Comparison of ENCODE assay signal across 10 cellular contexts in genomic region chr17:8954339-8954738, GRCh38. TPM values are rescaled to one million over a fixed set of nuclear protein-coding genes. Genes with fewer than 3 reads are reported as not detected.
A peak's percentile ranks its signal among the peaks of the same experiment; 100 is the strongest.
DNase-seq lines count a peak whose midpoint lies in the region; ATAC-seq, FAIRE-seq and TF ChIP-seq lines count a peak whose summit lies in the region.
"Had no signal": no experiment of that assay in that cellular context is flagged by ENCODE, and none has a peak within 500 bp of the region (broad histone marks: within the 10 kb centered on the region; RNA-seq: fewer than 3 reads in every experiment).

No MANE protein-coding gene starts in this region.

- no peak overlapping the region for H3K4me3 ChIP-seq in WERI-Rb-1 (ENCODE audit: low read depth, low read length)
- no peak overlapping the region for H3K4me3 ChIP-seq in small intestine (ENCODE audit: low read depth in 1 of 2, low read length in 2 of 2)

- DNase-seq in NCI-H82 (lab: John Stamatoyannopoulos, UW): peak; percentile 33
- DNase-seq in NCI-H82 treated with DMSO at 0.1 percent for 48 hours (lab: John Stamatoyannopoulos, UW; ENCODE audit: unreplicated experiment): no peak
- peak; percentile 81 for DNase-seq in WERI-Rb-1
- DNase-seq in effector CD8-positive, alpha-beta T cell (lab: John Stamatoyannopoulos, UW): peak; percentile 70
- peak; percentile 24 for DNase-seq in small intestine
- no peak for DNase-seq in NCI-H2196 (lab: John Stamatoyannopoulos, UW; ENCODE audit: unreplicated experiment)

- 38 to 39% (median 39%) methylated on average over 10 of the region's 10 CpGs for WGBS in small intestine, 3 donors

- no peak for FAIRE-seq in small intestine (lab: Jason Lieb, UNC)
- FAIRE-seq: A204.1 had no signal

- H3K9me3 ChIP-seq in WERI-Rb-1 (ENCODE audit: severe bottlenecking): no peaks in the 10 kb centered on the region
- no peaks in the 10 kb centered on the region for H3K9me3 ChIP-seq in small intestine (ENCODE audit: control insufficient read depth, low read depth)

- ATAC-seq in GM21619 (IDR thresholded peaks at IDR 0.05; ENCODE audit: unreplicated experiment): no peak
- no peak for ATAC-seq in HG03135 (IDR thresholded peaks at IDR 0.05; ENCODE audit: unreplicated experiment)

- no peak for TF ChIP-seq CTCF in WERI-Rb-1 (IDR thresholded peaks at IDR 0.05; ENCODE audit: low read depth, low read length)

- H3K36me3 ChIP-seq in WERI-Rb-1 (no peaks in the 10 kb centered on the region), small intestine (ENCODE audit: control insufficient read depth in 2 of 2, insufficient read depth in 2 of 2, low read length in 2 of 2) (no peaks in the 10 kb centered on the region)

- peak overlapping the region; percentile 23; the same call in 1 of the 2 replicates for H3K27ac ChIP-seq in WERI-Rb-1
- no peak overlapping the region for H3K27ac ChIP-seq in small intestine (ENCODE audit: low read depth in 1 of 2, low read length in 1 of 2)
- H3K27ac ChIP-seq: KMS-11 had no signal

- H3K27me3 ChIP-seq in WERI-Rb-1 (ENCODE audit: insufficient read depth, low read depth, severe bottlenecking): no peaks in the 10 kb centered on the region
- H3K27me3 ChIP-seq in small intestine (ENCODE audit: control insufficient read depth in 2 of 2, insufficient read depth in 2 of 2, low read length in 2 of 2): no peaks in the 10 kb centered on the region

- no peaks in the 10 kb centered on the region for H3K4me1 ChIP-seq in small intestine (ENCODE audit: control insufficient read depth in 2 of 2, insufficient read depth in 1 of 2, low read depth in 1 of 2, low read length in 1 of 2)

RNA-seq across cellular contexts. Expression of gene PIK3R5, which starts 11.2 kb away (rescaled TPM):
- 1 to 10 TPM; 1.3 to 4.6 (median 3.7) TPM for polyA plus RNA-seq in small intestine

Comparison
In these comparisons a context has a peak if more than half of its experiments do, and no peak if none do; other contexts are left out.
1. DNase-seq: peak in NCI-H82 (single experiment), WERI-Rb-1 (single experiment), effector CD8-positive, alpha-beta T cell (single experiment) and small intestine (single experiment); none in NCI-H82 treated with DMSO at 0.1 percent for 48 hours (single experiment) and NCI-H2196 (single experiment).